ENCODE assay signal across 8 cellular contexts in genomic region chr12:92538970-92539749, GRCh38.
DNase-seq lines count a peak whose midpoint lies in the region; ATAC-seq and TF ChIP-seq lines count a peak whose summit lies in the region.

No MANE protein-coding gene starts in this region.

- peak overlapping the region; percentile 74 to 88 (median 75) for H3K27ac Mint-ChIP-seq in CD4-positive, CD25-positive, alpha-beta regulatory T cell
- H3K27ac Mint-ChIP-seq in activated CD8-positive, alpha-beta T cell treated with anti-CD3 and anti-CD28 coated beads for 36 hours, result peak overlapping the region; percentile 94

- H3K4me3 Mint-ChIP-seq in CD4-positive, CD25-positive, alpha-beta regulatory T cell, result peak overlapping the region in 3 of 4 donors; percentile 6 to 75 (median 27)
- no peak overlapping the region for H3K4me3 Mint-ChIP-seq in activated CD8-positive, alpha-beta T cell treated with anti-CD3 and anti-CD28 coated beads for 36 hours

- H3K4me1 ChIP-seq in CD4-positive, CD25-positive, alpha-beta regulatory T cell (ENCODE audit: control insufficient read depth, insufficient read depth, low read length, poor library complexity, severe bottlenecking), result peaks cover 25% of the 10 kb centered on the region

- H3K4me3 ChIP-seq in CD4-positive, CD25-positive, alpha-beta regulatory T cell (ENCODE audit: low read depth, low read length), result no peak overlapping the region

- ATAC-seq in CD4-positive, CD25-positive, alpha-beta regulatory T cell (ENCODE audit: low read depth in 2 of 2), result peak in 1 of 2 donors; percentile 48
- ATAC-seq in GM19372 (IDR thresholded peaks at IDR 0.05; ENCODE audit: low read depth, unreplicated experiment) (peak; percentile 44), HG03571 (IDR thresholded peaks at IDR 0.05; ENCODE audit: unreplicated experiment) (peak; percentile 46)
- peak; percentile 80 for ATAC-seq in activated CD8-positive, alpha-beta T cell treated with anti-CD3 and anti-CD28 coated beads for 36 hours

- CTCF ChIA-PET in activated CD8-positive, alpha-beta T cell treated with anti-CD3 and anti-CD28 coated beads for 36 hours (lab: Charles Lee), result no interaction called here

- intact Hi-C loops in activated CD8-positive, alpha-beta T cell treated with anti-CD3 and anti-CD28 coated beads for 36 hours (cut with micrococcal nuclease), result loop anchor here (1.0 kb wide), 1 partner anchor 34 kb away; no protein-coding TSS in a partner anchor

- H3K4me1 Mint-ChIP-seq in CD4-positive, CD25-positive, alpha-beta regulatory T cell, result peaks cover 19 to 51% (median 46%) of the 10 kb centered on the region in 4 donors
- peaks cover 59% of the 10 kb centered on the region for H3K4me1 Mint-ChIP-seq in activated CD8-positive, alpha-beta T cell treated with anti-CD3 and anti-CD28 coated beads for 36 hours (ENCODE audit: low read depth)

- H3K27me3 Mint-ChIP-seq in CD4-positive, CD25-positive, alpha-beta regulatory T cell, result no peaks in the 10 kb centered on the region
- H3K27me3 Mint-ChIP-seq in activated CD8-positive, alpha-beta T cell treated with anti-CD3 and anti-CD28 coated beads for 36 hours, result no peaks in the 10 kb centered on the region

- peaks cover 0 to 2% (median 0%) of the 10 kb centered on the region in 7 donors for H3K9me3 Mint-ChIP-seq in CD4-positive, CD25-positive, alpha-beta regulatory T cell
- H3K9me3 Mint-ChIP-seq in activated CD8-positive, alpha-beta T cell treated with anti-CD3 and anti-CD28 coated beads for 36 hours, result peaks cover 3% of the 10 kb centered on the region

- H3K9me3 ChIP-seq in CD4-positive, CD25-positive, alpha-beta regulatory T cell (ENCODE audit: control insufficient read depth in 2 of 2, low read length in 2 of 2), result no peaks in the 10 kb centered on the region

- no peak for TF ChIP-seq CTCF in activated CD8-positive, alpha-beta T cell treated with anti-CD3 and anti-CD28 coated beads for 36 hours (IDR thresholded peaks at IDR 0.05)

- no peaks in the 10 kb centered on the region for H3K36me3 ChIP-seq in CD4-positive, CD25-positive, alpha-beta regulatory T cell (ENCODE audit: control insufficient read depth, insufficient read depth, low read length)

- H3K36me3 Mint-ChIP-seq in CD4-positive, CD25-positive, alpha-beta regulatory T cell, result no peaks in the 10 kb centered on the region
- peaks cover 23% of the 10 kb centered on the region for H3K36me3 Mint-ChIP-seq in activated CD8-positive, alpha-beta T cell treated with anti-CD3 and anti-CD28 coated beads for 36 hours (ENCODE audit: low read depth)

- H3K27ac ChIP-seq in CD4-positive, CD25-positive, alpha-beta regulatory T cell (ENCODE audit: insufficient read depth, low read length, poor library complexity, severe bottlenecking), result no peak overlapping the region

- POLR2A ChIA-PET in activated CD8-positive, alpha-beta T cell treated with anti-CD3 and anti-CD28 coated beads for 36 hours (lab: Charles Lee), result interaction anchor here (1.6 kb wide), 1 partner anchor 35 kb away, joined by 3 read pairs; no protein-coding TSS in a partner anchor

- no peaks in the 10 kb centered on the region for H3K27me3 ChIP-seq in CD4-positive, CD25-positive, alpha-beta regulatory T cell (ENCODE audit: control insufficient read depth, insufficient read depth, low read length)

- peak in 1 of 3 donors; percentile 82 for DNase-seq in CD4-positive, CD25-positive, alpha-beta regulatory T cell
- peak; percentile 68 for DNase-seq in activated CD8-positive, alpha-beta T cell treated with anti-CD3 and anti-CD28 coated beads for 36 hours
- DNase-seq in hepatic stellate cell (ENCODE audit: low spot score) (peak; percentile 38), NCI-H1694 treated with DMSO at 0.1 percent for 48 hours (lab: John Stamatoyannopoulos, UW) (no peak), NCI-H526 treated with DMSO at 0.1 percent for 48 hours (lab: John Stamatoyannopoulos, UW) (no peak)
- DNase-seq in activated effector memory CD4-positive, alpha-beta T cell treated with Interleukin-2 at 50 U/mL for 16 hours, result no peak

Comparison
In these comparisons a context has a peak if more than half of its experiments do, and no peak if none do; other contexts are left out.
1. DNase-seq: peak in activated CD8-positive, alpha-beta T cell treated with anti-CD3 and anti-CD28 coated beads for 36 hours (single experiment) and hepatic stellate cell (single experiment); none in NCI-H1694 treated with DMSO at 0.1 percent for 48 hours (single experiment), activated effector memory CD4-positive, alpha-beta T cell treated with Interleukin-2 at 50 U/mL for 16 hours (single experiment) and NCI-H526 treated with DMSO at 0.1 percent for 48 hours (single experiment).